ENCODE assay signal across 1 cellular context in the genomic region with DNA sequence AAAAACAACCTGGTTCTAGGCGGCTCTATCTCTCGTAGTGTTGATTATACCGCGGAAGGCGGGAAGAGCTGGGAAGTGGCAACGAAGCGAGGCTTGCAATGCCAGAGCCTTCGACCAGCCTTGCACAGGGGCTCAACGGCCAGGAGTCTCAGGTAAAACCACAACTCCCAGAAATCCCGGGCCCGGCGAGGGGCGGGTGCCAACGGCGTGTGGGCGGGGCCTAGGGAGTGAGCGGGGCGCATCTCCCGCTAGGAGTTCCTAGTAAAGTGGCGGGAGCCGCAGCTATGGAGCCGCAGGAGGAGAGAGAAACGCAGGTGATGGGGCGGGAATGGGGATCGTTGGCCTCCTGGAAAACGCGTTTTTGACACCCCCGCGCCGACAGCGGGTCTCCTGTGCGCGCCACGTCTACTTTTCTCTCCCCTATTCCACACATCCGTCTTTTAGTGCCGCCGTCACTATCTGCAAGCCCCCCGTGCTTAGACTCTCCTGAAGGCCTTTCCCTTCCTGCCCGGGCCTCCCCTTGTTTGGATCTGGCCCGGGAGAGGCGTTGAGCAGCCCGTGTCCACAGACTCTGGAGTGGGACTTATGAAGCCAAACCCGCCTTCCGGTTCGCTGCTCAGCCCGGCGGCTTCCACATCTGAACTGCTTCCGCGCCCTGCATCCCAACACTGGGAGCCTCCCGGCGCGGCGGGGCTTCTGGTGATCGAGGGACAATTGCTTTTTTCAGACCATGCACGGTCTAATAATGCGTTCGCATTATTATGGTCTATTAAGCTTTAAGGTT.
TF ChIP-seq lines count a peak whose summit lies in the region.

A gene with protein sequence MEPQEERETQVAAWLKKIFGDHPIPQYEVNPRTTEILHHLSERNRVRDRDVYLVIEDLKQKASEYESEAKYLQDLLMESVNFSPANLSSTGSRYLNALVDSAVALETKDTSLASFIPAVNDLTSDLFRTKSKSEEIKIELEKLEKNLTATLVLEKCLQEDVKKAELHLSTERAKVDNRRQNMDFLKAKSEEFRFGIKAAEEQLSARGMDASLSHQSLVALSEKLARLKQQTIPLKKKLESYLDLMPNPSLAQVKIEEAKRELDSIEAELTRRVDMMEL (plus strand): TSS at position 258 of the 784 bp plus-strand sequence. CDS start 27 bp downstream, at position 285.

TF ChIP-seq in HepG2, 621 proteins besides CTCF, POLR2A, EP300 and RAD21 (continued from another document and continues in another):
- peak; percentile 61 for TF ChIP-seq KDM5A (IDR thresholded peaks at IDR 0.05; ENCODE audit: borderline replicate concordance, low read length)
- TF ChIP-seq ZNF660 (CRISPR knock-in tag; IDR thresholded peaks at IDR 0.05; ENCODE audit: borderline replicate concordance, low read depth): no peak
- TF ChIP-seq, protein P1, sequence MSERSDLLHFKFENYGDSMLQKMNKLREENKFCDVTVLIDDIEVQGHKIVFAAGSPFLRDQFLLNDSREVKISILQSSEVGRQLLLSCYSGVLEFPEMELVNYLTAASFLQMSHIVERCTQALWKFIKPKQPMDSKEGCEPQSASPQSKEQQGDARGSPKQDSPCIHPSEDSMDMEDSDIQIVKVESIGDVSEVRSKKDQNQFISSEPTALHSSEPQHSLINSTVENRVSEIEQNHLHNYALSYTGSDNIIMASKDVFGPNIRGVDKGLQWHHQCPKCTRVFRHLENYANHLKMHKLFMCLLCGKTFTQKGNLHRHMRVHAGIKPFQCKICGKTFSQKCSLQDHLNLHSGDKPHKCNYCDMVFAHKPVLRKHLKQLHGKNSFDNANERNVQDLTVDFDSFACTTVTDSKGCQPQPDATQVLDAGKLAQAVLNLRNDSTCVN (CRISPR knock-in tag; IDR thresholded peaks at IDR 0.05; ENCODE audit: borderline replicate concordance): no peak
- TF ChIP-seq, protein P2, sequence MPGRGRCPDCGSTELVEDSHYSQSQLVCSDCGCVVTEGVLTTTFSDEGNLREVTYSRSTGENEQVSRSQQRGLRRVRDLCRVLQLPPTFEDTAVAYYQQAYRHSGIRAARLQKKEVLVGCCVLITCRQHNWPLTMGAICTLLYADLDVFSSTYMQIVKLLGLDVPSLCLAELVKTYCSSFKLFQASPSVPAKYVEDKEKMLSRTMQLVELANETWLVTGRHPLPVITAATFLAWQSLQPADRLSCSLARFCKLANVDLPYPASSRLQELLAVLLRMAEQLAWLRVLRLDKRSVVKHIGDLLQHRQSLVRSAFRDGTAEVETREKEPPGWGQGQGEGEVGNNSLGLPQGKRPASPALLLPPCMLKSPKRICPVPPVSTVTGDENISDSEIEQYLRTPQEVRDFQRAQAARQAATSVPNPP (CRISPR knock-in tag; IDR thresholded peaks at IDR 0.05): no peak
- no peak for TF ChIP-seq ZBTB7A (CRISPR knock-in tag; IDR thresholded peaks at IDR 0.05)
- TF ChIP-seq, protein P3, sequence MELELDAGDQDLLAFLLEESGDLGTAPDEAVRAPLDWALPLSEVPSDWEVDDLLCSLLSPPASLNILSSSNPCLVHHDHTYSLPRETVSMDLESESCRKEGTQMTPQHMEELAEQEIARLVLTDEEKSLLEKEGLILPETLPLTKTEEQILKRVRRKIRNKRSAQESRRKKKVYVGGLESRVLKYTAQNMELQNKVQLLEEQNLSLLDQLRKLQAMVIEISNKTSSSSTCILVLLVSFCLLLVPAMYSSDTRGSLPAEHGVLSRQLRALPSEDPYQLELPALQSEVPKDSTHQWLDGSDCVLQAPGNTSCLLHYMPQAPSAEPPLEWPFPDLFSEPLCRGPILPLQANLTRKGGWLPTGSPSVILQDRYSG (CRISPR knock-in tag; IDR thresholded peaks at IDR 0.05): 0 out of 2 replicates have a peak, but pooled peaks have one; percentile 34
- 0 out of 2 replicates have a peak, but pooled peaks have one; percentile 29 for TF ChIP-seq ZNF546 (CRISPR knock-in tag; conservative IDR thresholded peaks at IDR 0.05)
- peak; percentile 89 for TF ChIP-seq ZNF709 (CRISPR knock-in tag; IDR thresholded peaks at IDR 0.05)
- TF ChIP-seq, protein P4, sequence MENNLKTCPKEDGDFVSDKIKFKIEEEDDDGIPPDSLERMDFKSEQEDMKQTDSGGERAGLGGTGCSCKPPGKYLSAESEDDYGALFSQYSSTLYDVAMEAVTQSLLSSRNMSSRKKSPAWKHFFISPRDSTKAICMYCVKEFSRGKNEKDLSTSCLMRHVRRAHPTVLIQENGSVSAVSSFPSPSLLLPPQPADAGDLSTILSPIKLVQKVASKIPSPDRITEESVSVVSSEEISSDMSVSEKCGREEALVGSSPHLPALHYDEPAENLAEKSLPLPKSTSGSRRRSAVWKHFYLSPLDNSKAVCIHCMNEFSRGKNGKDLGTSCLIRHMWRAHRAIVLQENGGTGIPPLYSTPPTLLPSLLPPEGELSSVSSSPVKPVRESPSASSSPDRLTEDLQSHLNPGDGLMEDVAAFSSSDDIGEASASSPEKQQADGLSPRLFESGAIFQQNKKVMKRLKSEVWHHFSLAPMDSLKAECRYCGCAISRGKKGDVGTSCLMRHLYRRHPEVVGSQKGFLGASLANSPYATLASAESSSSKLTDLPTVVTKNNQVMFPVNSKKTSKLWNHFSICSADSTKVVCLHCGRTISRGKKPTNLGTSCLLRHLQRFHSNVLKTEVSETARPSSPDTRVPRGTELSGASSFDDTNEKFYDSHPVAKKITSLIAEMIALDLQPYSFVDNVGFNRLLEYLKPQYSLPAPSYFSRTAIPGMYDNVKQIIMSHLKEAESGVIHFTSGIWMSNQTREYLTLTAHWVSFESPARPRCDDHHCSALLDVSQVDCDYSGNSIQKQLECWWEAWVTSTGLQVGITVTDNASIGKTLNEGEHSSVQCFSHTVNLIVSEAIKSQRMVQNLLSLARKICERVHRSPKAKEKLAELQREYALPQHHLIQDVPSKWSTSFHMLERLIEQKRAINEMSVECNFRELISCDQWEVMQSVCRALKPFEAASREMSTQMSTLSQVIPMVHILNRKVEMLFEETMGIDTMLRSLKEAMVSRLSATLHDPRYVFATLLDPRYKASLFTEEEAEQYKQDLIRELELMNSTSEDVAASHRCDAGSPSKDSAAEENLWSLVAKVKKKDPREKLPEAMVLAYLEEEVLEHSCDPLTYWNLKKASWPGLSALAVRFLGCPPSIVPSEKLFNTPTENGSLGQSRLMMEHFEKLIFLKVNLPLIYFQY (CRISPR knock-in tag; IDR thresholded peaks at IDR 0.05; ENCODE audit: borderline replicate concordance): no peak
- TF ChIP-seq, protein P5, sequence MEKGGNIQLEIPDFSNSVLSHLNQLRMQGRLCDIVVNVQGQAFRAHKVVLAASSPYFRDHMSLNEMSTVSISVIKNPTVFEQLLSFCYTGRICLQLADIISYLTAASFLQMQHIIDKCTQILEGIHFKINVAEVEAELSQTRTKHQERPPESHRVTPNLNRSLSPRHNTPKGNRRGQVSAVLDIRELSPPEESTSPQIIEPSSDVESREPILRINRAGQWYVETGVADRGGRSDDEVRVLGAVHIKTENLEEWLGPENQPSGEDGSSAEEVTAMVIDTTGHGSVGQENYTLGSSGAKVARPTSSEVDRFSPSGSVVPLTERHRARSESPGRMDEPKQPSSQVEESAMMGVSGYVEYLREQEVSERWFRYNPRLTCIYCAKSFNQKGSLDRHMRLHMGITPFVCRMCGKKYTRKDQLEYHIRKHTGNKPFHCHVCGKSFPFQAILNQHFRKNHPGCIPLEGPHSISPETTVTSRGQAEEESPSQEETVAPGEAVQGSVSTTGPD (CRISPR knock-in tag; IDR thresholded peaks at IDR 0.05): 0 out of 2 replicates have a peak, but pooled peaks have one; percentile 46
- peak; percentile 50 for TF ChIP-seq TBX2 (CRISPR knock-in tag; IDR thresholded peaks at IDR 0.05; ENCODE audit: borderline replicate concordance)
- TF ChIP-seq, protein P6, sequence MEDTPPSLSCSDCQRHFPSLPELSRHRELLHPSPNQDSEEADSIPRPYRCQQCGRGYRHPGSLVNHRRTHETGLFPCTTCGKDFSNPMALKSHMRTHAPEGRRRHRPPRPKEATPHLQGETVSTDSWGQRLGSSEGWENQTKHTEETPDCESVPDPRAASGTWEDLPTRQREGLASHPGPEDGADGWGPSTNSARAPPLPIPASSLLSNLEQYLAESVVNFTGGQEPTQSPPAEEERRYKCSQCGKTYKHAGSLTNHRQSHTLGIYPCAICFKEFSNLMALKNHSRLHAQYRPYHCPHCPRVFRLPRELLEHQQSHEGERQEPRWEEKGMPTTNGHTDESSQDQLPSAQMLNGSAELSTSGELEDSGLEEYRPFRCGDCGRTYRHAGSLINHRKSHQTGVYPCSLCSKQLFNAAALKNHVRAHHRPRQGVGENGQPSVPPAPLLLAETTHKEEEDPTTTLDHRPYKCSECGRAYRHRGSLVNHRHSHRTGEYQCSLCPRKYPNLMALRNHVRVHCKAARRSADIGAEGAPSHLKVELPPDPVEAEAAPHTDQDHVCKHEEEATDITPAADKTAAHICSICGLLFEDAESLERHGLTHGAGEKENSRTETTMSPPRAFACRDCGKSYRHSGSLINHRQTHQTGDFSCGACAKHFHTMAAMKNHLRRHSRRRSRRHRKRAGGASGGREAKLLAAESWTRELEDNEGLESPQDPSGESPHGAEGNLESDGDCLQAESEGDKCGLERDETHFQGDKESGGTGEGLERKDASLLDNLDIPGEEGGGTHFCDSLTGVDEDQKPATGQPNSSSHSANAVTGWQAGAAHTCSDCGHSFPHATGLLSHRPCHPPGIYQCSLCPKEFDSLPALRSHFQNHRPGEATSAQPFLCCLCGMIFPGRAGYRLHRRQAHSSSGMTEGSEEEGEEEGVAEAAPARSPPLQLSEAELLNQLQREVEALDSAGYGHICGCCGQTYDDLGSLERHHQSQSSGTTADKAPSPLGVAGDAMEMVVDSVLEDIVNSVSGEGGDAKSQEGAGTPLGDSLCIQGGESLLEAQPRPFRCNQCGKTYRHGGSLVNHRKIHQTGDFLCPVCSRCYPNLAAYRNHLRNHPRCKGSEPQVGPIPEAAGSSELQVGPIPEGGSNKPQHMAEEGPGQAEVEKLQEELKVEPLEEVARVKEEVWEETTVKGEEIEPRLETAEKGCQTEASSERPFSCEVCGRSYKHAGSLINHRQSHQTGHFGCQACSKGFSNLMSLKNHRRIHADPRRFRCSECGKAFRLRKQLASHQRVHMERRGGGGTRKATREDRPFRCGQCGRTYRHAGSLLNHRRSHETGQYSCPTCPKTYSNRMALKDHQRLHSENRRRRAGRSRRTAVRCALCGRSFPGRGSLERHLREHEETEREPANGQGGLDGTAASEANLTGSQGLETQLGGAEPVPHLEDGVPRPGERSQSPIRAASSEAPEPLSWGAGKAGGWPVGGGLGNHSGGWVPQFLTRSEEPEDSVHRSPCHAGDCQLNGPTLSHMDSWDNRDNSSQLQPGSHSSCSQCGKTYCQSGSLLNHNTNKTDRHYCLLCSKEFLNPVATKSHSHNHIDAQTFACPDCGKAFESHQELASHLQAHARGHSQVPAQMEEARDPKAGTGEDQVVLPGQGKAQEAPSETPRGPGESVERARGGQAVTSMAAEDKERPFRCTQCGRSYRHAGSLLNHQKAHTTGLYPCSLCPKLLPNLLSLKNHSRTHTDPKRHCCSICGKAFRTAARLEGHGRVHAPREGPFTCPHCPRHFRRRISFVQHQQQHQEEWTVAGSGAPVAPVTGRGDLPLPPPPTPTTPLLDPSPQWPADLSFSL (CRISPR knock-in tag; IDR thresholded peaks at IDR 0.05): no peak
- TF ChIP-seq, protein P7, sequence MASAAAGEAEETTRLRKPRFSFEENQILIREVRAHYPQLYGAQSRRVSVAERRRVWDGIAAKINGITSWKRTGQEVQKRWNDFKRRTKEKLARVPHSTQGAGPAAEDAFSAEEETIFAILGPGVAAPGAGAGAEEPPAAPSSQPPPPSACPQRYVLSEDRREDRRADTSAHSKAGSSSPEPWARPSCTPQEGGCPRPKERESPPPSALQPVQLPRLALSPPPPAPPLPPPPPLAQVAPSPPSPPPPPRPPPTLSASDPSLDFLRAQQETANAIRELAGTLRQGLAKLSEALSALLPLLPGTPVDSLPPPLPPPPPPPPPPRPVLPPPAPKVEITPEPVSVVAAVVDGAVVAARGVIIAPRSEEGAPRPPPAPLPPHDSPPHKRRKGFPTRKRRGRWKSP (CRISPR knock-in tag; IDR thresholded peaks at IDR 0.05): no peak
- TF ChIP-seq, protein P8, sequence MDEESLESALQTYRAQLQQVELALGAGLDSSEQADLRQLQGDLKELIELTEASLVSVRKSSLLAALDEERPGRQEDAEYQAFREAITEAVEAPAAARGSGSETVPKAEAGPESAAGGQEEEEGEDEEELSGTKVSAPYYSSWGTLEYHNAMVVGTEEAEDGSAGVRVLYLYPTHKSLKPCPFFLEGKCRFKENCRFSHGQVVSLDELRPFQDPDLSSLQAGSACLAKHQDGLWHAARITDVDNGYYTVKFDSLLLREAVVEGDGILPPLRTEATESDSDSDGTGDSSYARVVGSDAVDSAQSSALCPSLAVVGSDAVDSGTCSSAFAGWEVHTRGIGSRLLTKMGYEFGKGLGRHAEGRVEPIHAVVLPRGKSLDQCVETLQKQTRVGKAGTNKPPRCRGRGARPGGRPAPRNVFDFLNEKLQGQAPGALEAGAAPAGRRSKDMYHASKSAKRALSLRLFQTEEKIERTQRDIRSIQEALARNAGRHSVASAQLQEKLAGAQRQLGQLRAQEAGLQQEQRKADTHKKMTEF (CRISPR knock-in tag; IDR thresholded peaks at IDR 0.05): peak; percentile 69
- TF ChIP-seq POLR2G (IDR thresholded peaks at IDR 0.05; ENCODE audit: low read depth, low read length): peak; percentile 82
- TF ChIP-seq SCMH1 (CRISPR knock-in tag; IDR thresholded peaks at IDR 0.05; ENCODE audit: borderline replicate concordance): no peak
- TF ChIP-seq ZNF644 (CRISPR knock-in tag; IDR thresholded peaks at IDR 0.05; ENCODE audit: low read depth): no peak
- no peak for TF ChIP-seq ZNF780A (CRISPR knock-in tag; IDR thresholded peaks at IDR 0.05)
- no peak for TF ChIP-seq TRIM24 (CRISPR knock-in tag; IDR thresholded peaks at IDR 0.05)
- TF ChIP-seq, protein P9, sequence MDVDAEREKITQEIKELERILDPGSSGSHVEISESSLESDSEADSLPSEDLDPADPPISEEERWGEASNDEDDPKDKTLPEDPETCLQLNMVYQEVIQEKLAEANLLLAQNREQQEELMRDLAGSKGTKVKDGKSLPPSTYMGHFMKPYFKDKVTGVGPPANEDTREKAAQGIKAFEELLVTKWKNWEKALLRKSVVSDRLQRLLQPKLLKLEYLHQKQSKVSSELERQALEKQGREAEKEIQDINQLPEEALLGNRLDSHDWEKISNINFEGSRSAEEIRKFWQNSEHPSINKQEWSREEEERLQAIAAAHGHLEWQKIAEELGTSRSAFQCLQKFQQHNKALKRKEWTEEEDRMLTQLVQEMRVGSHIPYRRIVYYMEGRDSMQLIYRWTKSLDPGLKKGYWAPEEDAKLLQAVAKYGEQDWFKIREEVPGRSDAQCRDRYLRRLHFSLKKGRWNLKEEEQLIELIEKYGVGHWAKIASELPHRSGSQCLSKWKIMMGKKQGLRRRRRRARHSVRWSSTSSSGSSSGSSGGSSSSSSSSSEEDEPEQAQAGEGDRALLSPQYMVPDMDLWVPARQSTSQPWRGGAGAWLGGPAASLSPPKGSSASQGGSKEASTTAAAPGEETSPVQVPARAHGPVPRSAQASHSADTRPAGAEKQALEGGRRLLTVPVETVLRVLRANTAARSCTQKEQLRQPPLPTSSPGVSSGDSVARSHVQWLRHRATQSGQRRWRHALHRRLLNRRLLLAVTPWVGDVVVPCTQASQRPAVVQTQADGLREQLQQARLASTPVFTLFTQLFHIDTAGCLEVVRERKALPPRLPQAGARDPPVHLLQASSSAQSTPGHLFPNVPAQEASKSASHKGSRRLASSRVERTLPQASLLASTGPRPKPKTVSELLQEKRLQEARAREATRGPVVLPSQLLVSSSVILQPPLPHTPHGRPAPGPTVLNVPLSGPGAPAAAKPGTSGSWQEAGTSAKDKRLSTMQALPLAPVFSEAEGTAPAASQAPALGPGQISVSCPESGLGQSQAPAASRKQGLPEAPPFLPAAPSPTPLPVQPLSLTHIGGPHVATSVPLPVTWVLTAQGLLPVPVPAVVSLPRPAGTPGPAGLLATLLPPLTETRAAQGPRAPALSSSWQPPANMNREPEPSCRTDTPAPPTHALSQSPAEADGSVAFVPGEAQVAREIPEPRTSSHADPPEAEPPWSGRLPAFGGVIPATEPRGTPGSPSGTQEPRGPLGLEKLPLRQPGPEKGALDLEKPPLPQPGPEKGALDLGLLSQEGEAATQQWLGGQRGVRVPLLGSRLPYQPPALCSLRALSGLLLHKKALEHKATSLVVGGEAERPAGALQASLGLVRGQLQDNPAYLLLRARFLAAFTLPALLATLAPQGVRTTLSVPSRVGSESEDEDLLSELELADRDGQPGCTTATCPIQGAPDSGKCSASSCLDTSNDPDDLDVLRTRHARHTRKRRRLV (CRISPR knock-in tag; IDR thresholded peaks at IDR 0.05): peak; percentile 87
- peak; percentile 51; the same call in 1 of the 2 replicates for TF ChIP-seq HOXA3 (CRISPR knock-in tag; IDR thresholded peaks at IDR 0.05)
